In the genomic region with DNA sequence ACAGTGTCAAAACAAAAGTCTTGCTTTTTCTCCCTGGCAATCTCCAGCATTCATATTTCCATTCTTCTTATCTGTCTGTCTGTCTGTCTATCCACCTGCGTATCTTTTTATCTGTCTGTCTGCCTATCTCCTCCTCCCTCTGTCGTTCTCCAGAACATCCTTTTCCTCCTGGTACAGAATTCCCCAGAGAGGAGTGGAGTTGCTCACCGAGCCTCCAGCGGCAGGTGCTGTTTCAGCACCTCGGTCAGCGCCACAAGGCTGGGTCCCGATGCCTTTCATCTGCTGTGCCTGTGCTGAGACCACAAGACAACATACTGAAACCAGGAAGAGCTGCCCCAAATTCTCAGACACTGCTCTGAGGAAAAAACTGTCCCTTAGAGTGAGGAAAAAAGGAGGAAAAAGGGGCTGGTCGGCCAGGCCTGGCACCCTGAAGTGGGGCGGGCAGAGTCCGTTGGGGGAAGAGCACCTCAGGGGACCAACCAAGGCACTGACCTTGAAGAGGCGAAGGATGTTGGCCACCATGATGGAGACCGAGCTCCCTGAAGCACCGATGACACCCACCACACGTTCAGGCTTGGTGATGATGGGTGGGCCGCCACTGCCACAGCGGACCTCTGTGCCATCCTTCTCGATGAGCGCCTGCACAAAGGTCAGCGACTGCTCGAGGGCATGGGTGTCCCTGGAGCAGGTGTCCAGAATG, we compare ENCODE assay signal across 9 cellular contexts. TPM values are rescaled to one million over a fixed set of nuclear protein-coding genes. Genes with fewer than 3 reads are reported as not detected.
DNase-seq lines count a peak whose midpoint lies in the region; ATAC-seq and TF ChIP-seq lines count a peak whose summit lies in the region.
"Had no signal": no experiment of that assay in that cellular context is flagged by ENCODE, and none has a peak within 500 bp of the region (broad histone marks: within the 10 kb centered on the region; RNA-seq: fewer than 3 reads in every experiment).

No MANE protein-coding gene starts in this region.

- TF ChIP-seq EP300 in transverse colon (IDR thresholded peaks at IDR 0.05; ENCODE audit: low read depth), result no peak

- no peak for ATAC-seq in stimulated activated naive CD8-positive, alpha-beta T cell treated with anti-CD3 and anti-CD28 coated beads, Interleukin-15, Interleukin-2, amounts not matched to agents 100 U/mL and 50 U/mL, for 24 hours
- ATAC-seq in stimulated activated naive CD8-positive, alpha-beta T cell treated with anti-CD3 and anti-CD28 coated beads, Interleukin-15, amount 100 ng/mL, for 72 hours, result no peak
- ATAC-seq in HG03457 (IDR thresholded peaks at IDR 0.05; ENCODE audit: unreplicated experiment), result no peak
- ATAC-seq in GM19463 (IDR thresholded peaks at IDR 0.05; ENCODE audit: unreplicated experiment), result no peak

- H3K4me3 Mint-ChIP-seq in stimulated activated naive CD8-positive, alpha-beta T cell treated with anti-CD3 and anti-CD28 coated beads, Interleukin-15, amount 100 ng/mL, for 72 hours, result no peak overlapping the region

- H3K27ac ChIP-seq in fibroblast of lung (ENCODE audit: insufficient read depth, low read length) (no peak overlapping the region), transverse colon (no peak overlapping the region)
- H3K27ac ChIP-seq: heart left ventricle had no signal

- H3K4me1 ChIP-seq in fibroblast of lung (ENCODE audit: control insufficient read depth, extremely low read depth, insufficient read depth, low read length), result no peaks in the 10 kb centered on the region
- no peaks in the 10 kb centered on the region for H3K4me1 ChIP-seq in transverse colon
- H3K4me1 ChIP-seq: heart left ventricle had no signal

- H3K79me2 ChIP-seq in fibroblast of lung (ENCODE audit: control insufficient read depth, insufficient read depth, low read length), result no peaks in the 10 kb centered on the region

- TF ChIP-seq CTCF in fibroblast of lung (conservative IDR thresholded peaks at IDR 0.05 in 1 of 2, IDR thresholded peaks at IDR 0.05 in 1 of 2; ENCODE audit: low read depth in 1 of 2, low read length in 2 of 2) (no peak), lower leg skin (IDR thresholded peaks at IDR 0.05) (no peak), transverse colon (IDR thresholded peaks at IDR 0.05) (no peak)

- in situ Hi-C loops in SK-MEL-5 (cut with HindIII; ENCODE audit: low pct_unique_long_range_greater_than_20kb, low sequenced_read_pairs) (no loop called here), transverse colon (cut with MboI; ENCODE audit: low pct_ligation_motif_present in 1 of 4, low pct_unique_long_range_greater_than_20kb in 1 of 4, low sequenced_read_pairs in 3 of 4) (no loop called here)

- 44 to 52% methylated on average over 16 to 19 of the region's 20 CpGs for WGBS in lower leg skin, 2 donors
- WGBS in transverse colon (ENCODE audit: low coverage in 1 of 2), 2 donors, result 10 to 55% methylated on average over 4 to 19 of the region's 20 CpGs

- no peaks in the 10 kb centered on the region for H4K20me1 ChIP-seq in fibroblast of lung (ENCODE audit: control insufficient read depth, extremely low read depth, insufficient read depth, low read length)

- H3K9me3 Mint-ChIP-seq in stimulated activated naive CD8-positive, alpha-beta T cell treated with anti-CD3 and anti-CD28 coated beads, Interleukin-15, amount 100 ng/mL, for 72 hours, result no peaks in the 10 kb centered on the region

- H3K27ac Mint-ChIP-seq in stimulated activated naive CD8-positive, alpha-beta T cell treated with anti-CD3 and anti-CD28 coated beads, Interleukin-15, amount 100 ng/mL, for 72 hours, result no peak overlapping the region

- no peak overlapping the region for H2AFZ ChIP-seq in fibroblast of lung (ENCODE audit: low read length)

- intact Hi-C loops in lower leg skin (cut with DNase I; ENCODE audit: low total_unique reads), result no loop called here
- intact Hi-C loops in transverse colon (cut with DNase I; ENCODE audit: low total_unique reads), result no loop called here

- H3K9ac ChIP-seq in fibroblast of lung (ENCODE audit: insufficient read depth, low read length), result no peak overlapping the region

- H3K27me3 Mint-ChIP-seq in stimulated activated naive CD8-positive, alpha-beta T cell treated with anti-CD3 and anti-CD28 coated beads, Interleukin-15, amount 100 ng/mL, for 72 hours, result peaks cover 72% of the 10 kb centered on the region

- peaks cover 10% of the 10 kb centered on the region for H3K4me1 Mint-ChIP-seq in stimulated activated naive CD8-positive, alpha-beta T cell treated with anti-CD3 and anti-CD28 coated beads, Interleukin-15, amount 100 ng/mL, for 72 hours

- no peaks in the 10 kb centered on the region for H3K9me3 ChIP-seq in fibroblast of lung (ENCODE audit: control insufficient read depth, insufficient read depth, low read depth, low read length)
- H3K9me3 ChIP-seq in transverse colon, result no peaks in the 10 kb centered on the region
- H3K9me3 ChIP-seq: heart left ventricle had no signal

- DNase-seq in stimulated activated naive CD8-positive, alpha-beta T cell treated with anti-CD3 and anti-CD28 coated beads, Interleukin-15, Interleukin-2, amounts not matched to agents 100 U/mL and 50 U/mL, for 24 hours, result peak; percentile 51
- DNase-seq in stimulated activated naive CD8-positive, alpha-beta T cell treated with anti-CD3 and anti-CD28 coated beads, Interleukin-15, amount 100 ng/mL, for 72 hours, result no peak
- DNase-seq in SK-MEL-5 (ENCODE audit: low read depth, low spot score), result peak; percentile 21
- DNase-seq in fibroblast of lung (ENCODE audit: low read depth in 2 of 2), result peak; percentile 18 to 20
- DNase-seq in lower leg skin (ENCODE audit: low spot score in 2 of 2), result no peak
- no peak for DNase-seq in transverse colon

- TF ChIP-seq POLR2A in lower leg skin (IDR thresholded peaks at IDR 0.05) (no peak), transverse colon (IDR thresholded peaks at IDR 0.05) (no peak)

- H3K27me3 ChIP-seq in fibroblast of lung (ENCODE audit: control insufficient read depth, insufficient read depth, low read length) (peaks cover 16% of the 10 kb centered on the region), transverse colon (peaks cover 55% of the 10 kb centered on the region)

- H3K4me3 ChIP-seq in fibroblast of lung (replicated peaks in 1 of 4; ENCODE audit: control extremely low read depth in 1 of 4, insufficient read depth in 1 of 4, low read depth in 3 of 4, low read length in 4 of 4) (no peak overlapping the region), lower leg skin (ENCODE audit: low read depth, poor library complexity, severe bottlenecking) (no peak overlapping the region), transverse colon (no peak overlapping the region)
- H3K4me3 ChIP-seq: heart left ventricle had no signal

- no peak overlapping the region for H3K4me2 ChIP-seq in fibroblast of lung (ENCODE audit: extremely low read depth, insufficient read depth, low read length)

- no peaks in the 10 kb centered on the region for H3K36me3 ChIP-seq in fibroblast of lung (ENCODE audit: control insufficient read depth, insufficient read depth, low read length)
- no peaks in the 10 kb centered on the region for H3K36me3 ChIP-seq in transverse colon
- H3K36me3 ChIP-seq: heart left ventricle had no signal

RNA-seq across cellular contexts. Expression of gene GRM4, which starts 13.3 kb away (rescaled TPM):
- not detected in 2 replicates for total RNA-seq in SK-MEL-5 (2014; rRNA removed; shearing (Covaris generic))
- polyA plus RNA-seq in SK-MEL-5 (2015; cell fraction: cytosol; rRNA removed), result not detected in 2 replicates
- polyA plus RNA-seq in SK-MEL-5 (2015; cell fraction: nucleus; rRNA removed), result not detected in 2 replicates
- total RNA-seq in fibroblast of lung (under 0.01 TPM in 2 replicates), lower leg skin (under 1 TPM in 1 of 4 donors, not detected in 3; 0.19 TPM), transverse colon (not detected)
- polyA plus RNA-seq in fibroblast of lung, result not detected in 2 replicates
- polyA plus RNA-seq in fibroblast of lung (2012), result not detected in 2 replicates
- not detected in 2 replicates for polyA minus RNA-seq in fibroblast of lung (ENCODE audit: low replicate concordance)
- polyA plus RNA-seq: heart left ventricle had no signal

Comparison
In these comparisons a context has a peak if more than half of its experiments do, and no peak if none do; other contexts are left out.
1. DNase-seq: peak in stimulated activated naive CD8-positive, alpha-beta T cell treated with anti-CD3 and anti-CD28 coated beads, Interleukin-15, Interleukin-2, amounts not matched to agents 100 U/mL and 50 U/mL, for 24 hours (single experiment), SK-MEL-5 (single experiment) and fibroblast of lung (2 of 2); none in stimulated activated naive CD8-positive, alpha-beta T cell treated with anti-CD3 and anti-CD28 coated beads, Interleukin-15, amount 100 ng/mL, for 72 hours (0 of 2), lower leg skin (0 of 2) and transverse colon (single experiment).